ENCODE assay signal across 7 cellular contexts in the genomic region with DNA sequence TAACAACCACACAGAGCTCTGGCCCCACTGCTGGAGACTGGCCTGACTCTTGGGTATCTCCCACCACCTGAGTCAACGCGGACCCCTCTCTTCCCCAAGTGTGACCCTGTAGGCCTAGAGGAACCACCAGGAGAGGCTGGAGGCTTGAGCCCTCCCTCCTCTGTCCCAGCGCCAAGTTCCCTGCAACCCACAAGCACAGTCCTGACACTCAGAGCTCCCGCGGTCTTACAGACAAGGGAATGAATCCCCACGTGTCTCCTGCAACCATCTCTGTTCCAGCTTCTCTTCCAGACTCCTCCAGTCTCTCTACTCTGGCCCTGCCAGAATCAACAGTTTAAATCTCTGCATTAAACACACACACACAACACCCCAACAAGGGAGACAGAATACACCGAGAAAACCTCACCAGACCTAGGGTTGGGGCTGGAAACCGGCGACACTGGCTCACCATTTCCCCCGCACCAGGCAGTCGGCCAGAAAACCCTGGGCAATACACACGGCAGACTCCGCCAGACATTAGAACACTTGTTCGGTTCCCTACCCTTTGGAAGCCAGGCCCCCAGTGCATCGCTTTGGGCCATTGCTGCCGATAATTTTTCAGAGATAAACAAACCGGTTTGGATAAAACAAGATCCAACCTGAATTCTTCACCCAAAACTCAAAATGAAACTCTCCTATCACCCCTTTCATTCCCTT.
"Had no signal": no experiment of that assay in that cellular context is flagged by ENCODE, and none has a peak within 500 bp of the region (broad histone marks: within the 10 kb centered on the region; RNA-seq: fewer than 3 reads in every experiment).

No MANE protein-coding gene starts in this region.

- H3K4me1 ChIP-seq: parathyroid adenoma had no signal

- H3K9ac ChIP-seq: parathyroid adenoma had no signal

- H3K27ac ChIP-seq: parathyroid adenoma had no signal

- DNase-seq: activated CD4-positive, alpha-beta T cell treated with anti-CD3 and anti-CD28 coated beads, Interleukin-2, amount 10 ng/mL, durations not matched to agents 7 days and 5 days; activated CD4-positive, CD25-positive, alpha-beta regulatory T cell; activated CD8-positive, alpha-beta memory T cell treated with anti-CD3 and anti-CD28 coated beads for 24 hours; glutamatergic neuron; stimulated activated CD4-positive, alpha-beta T cell treated with anti-CD3 and anti-CD28 coated beads, Interleukin-12 subunit alpha, Interleukin-12 subunit beta, amount 100 ng/mL, for 4 hours; stimulated activated naive CD4-positive, alpha-beta T cell had no signal
